In the genomic region with DNA sequence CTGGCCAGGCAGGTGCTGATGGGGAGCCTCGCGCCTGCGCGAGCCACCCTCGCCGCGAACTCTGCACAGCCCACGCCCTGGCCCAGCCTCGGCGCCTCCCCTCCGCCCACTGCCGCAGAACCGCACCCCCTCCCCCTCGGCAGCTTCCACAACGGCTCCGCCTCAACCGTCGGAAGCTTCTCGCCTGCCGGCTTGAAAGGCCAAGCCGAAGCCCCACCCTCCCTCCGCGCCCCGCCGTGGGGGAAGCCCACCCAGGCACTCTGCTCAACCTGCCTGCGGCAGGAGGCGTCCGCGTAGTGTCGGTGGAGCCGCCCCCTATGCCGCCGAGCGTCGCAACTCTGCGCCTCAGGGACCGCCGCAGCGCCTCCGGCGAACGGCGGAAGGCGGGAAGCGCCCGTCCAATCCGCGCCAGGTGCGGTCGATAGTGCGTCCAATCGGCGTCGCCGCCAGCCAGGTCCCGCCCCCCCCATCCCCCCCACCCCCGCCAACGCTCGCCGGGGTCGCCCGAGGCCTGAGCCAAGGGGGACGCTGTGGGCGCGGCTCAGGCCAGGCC, we compare ENCODE assay signal across 7 cellular contexts. TPM values are rescaled to one million over a fixed set of nuclear protein-coding genes. Genes with fewer than 3 reads are reported as not detected.
A peak's percentile ranks its signal among the peaks of the same experiment; 100 is the strongest.
DNase-seq lines count a peak whose midpoint lies in the region; TF ChIP-seq lines count a peak whose summit lies in the region.

A gene with protein sequence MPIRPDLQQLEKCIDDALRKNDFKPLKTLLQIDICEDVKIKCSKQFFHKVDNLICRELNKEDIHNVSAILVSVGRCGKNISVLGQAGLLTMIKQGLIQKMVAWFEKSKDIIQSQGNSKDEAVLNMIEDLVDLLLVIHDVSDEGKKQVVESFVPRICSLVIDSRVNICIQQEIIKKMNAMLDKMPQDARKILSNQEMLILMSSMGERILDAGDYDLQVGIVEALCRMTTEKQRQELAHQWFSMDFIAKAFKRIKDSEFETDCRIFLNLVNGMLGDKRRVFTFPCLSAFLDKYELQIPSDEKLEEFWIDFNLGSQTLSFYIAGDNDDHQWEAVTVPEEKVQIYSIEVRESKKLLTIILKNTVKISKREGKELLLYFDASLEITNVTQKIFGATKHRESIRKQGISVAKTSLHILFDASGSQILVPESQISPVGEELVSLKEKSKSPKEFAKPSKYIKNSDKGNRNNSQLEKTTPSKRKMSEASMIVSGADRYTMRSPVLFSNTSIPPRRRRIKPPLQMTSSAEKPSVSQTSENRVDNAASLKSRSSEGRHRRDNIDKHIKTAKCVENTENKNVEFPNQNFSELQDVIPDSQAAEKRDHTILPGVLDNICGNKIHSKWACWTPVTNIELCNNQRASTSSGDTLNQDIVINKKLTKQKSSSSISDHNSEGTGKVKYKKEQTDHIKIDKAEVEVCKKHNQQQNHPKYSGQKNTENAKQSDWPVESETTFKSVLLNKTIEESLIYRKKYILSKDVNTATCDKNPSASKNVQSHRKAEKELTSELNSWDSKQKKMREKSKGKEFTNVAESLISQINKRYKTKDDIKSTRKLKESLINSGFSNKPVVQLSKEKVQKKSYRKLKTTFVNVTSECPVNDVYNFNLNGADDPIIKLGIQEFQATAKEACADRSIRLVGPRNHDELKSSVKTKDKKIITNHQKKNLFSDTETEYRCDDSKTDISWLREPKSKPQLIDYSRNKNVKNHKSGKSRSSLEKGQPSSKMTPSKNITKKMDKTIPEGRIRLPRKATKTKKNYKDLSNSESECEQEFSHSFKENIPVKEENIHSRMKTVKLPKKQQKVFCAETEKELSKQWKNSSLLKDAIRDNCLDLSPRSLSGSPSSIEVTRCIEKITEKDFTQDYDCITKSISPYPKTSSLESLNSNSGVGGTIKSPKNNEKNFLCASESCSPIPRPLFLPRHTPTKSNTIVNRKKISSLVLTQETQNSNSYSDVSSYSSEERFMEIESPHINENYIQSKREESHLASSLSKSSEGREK (N-terminal part only) (minus strand): TSS at position 342 of the 553 bp plus-strand sequence. CDS start 11,224 bp downstream, outside the sequence.

- H3K36me3 Mint-ChIP-seq in T-helper 1 cell treated with Interleukin-12 subunit alpha and Interleukin-12 subunit beta and Interleukin-4 antibody, amounts not matched to agents 30 μg/mL and 1 μg/mL, for 36 hours (ENCODE audit: low read depth), result peaks cover 13% of the 10 kb centered on the region
- no peaks in the 10 kb centered on the region for H3K36me3 Mint-ChIP-seq in brain

- no peaks in the 10 kb centered on the region for H3K27me3 Mint-ChIP-seq in T-helper 1 cell treated with Interleukin-12 subunit alpha and Interleukin-12 subunit beta and Interleukin-4 antibody, amounts not matched to agents 30 μg/mL and 1 μg/mL, for 36 hours (ENCODE audit: low read depth)
- no peaks in the 10 kb centered on the region for H3K27me3 Mint-ChIP-seq in brain

- H3K36me3 ChIP-seq in HAP-1 (replicated peaks), result no peaks in the 10 kb centered on the region; the same call in 1 of the 2 replicates

- no peaks in the 10 kb centered on the region for H3K27me3 ChIP-seq in HAP-1 (ENCODE audit: low read depth)

- H3K4me1 ChIP-seq in HAP-1, result peaks cover 33% of the 10 kb centered on the region

- in situ Hi-C loops in HAP-1 (cut with MboI; ENCODE audit: low sequenced_read_pairs), result loop anchor here (25.0 kb wide), 1 partner anchor 896 kb away; a partner anchor contains a TSS

- peak within 1 kb of the TSS; percentile 74 for H3K4me3 Mint-ChIP-seq in T-helper 1 cell treated with Interleukin-12 subunit alpha and Interleukin-12 subunit beta and Interleukin-4 antibody, amounts not matched to agents 30 μg/mL and 1 μg/mL, for 36 hours
- peak within 1 kb of the TSS; percentile 59 to 86 (median 78) for H3K4me3 Mint-ChIP-seq in brain

- TF ChIP-seq CTCF in brain (conservative IDR thresholded peaks at IDR 0.05), result no peak

- H3K4me3 ChIP-seq in HAP-1, result peak within 1 kb of the TSS; percentile 42

- H3K4me1 Mint-ChIP-seq in T-helper 1 cell treated with Interleukin-12 subunit alpha and Interleukin-12 subunit beta and Interleukin-4 antibody, amounts not matched to agents 30 μg/mL and 1 μg/mL, for 36 hours (ENCODE audit: low read depth), result peaks cover 21% of the 10 kb centered on the region
- H3K4me1 Mint-ChIP-seq in brain, result peaks cover 44% of the 10 kb centered on the region

- H3K27ac Mint-ChIP-seq in T-helper 1 cell treated with Interleukin-12 subunit alpha and Interleukin-12 subunit beta and Interleukin-4 antibody, amounts not matched to agents 30 μg/mL and 1 μg/mL, for 36 hours, result no peak within 1 kb of the TSS
- peak within 1 kb of the TSS in 2 of 5 experiments; percentile 41 to 95 for H3K27ac Mint-ChIP-seq in brain

- H3K9me3 Mint-ChIP-seq in T-helper 1 cell treated with Interleukin-12 subunit alpha and Interleukin-12 subunit beta and Interleukin-4 antibody, amounts not matched to agents 30 μg/mL and 1 μg/mL, for 36 hours, result no peaks in the 10 kb centered on the region
- H3K9me3 Mint-ChIP-seq in brain, result no peaks in the 10 kb centered on the region

- no peak for DNase-seq in HAP-1 (ENCODE audit: low spot score in 2 of 2)
- peak; percentile 61 for DNase-seq in iPS-NIHi11 (ENCODE audit: low spot score)
- peak in 3 of 4 experiments; percentile 30 to 36 (median 34) for DNase-seq in stimulated activated CD4-positive, alpha-beta T cell treated with anti-CD3 and anti-CD28 coated beads, Interleukin-1b, Interleukin-23, amount 100 ng/mL, for 24 hours (ENCODE audit: low read depth in 4 of 4, low spot score in 1 of 4)
- DNase-seq in NCI-H2196 treated with DMSO at 0.1 percent for 48 hours (lab: John Stamatoyannopoulos, UW; ENCODE audit: unreplicated experiment), result no peak
- DNase-seq in middle frontal gyrus (ENCODE audit: extremely low spot score, low spot score), result no peak

- H3K9me3 ChIP-seq in HAP-1, result no peaks in the 10 kb centered on the region

RNA-seq across cellular contexts. Expression of the gene that starts here (rescaled TPM):
- polyA plus RNA-seq in brain (ENCODE audit: insufficient read depth, low read depth, low replicate concordance), result 0.22 TPM

Comparison
In these comparisons a context has a peak if more than half of its experiments do, and no peak if none do; other contexts are left out.
1. DNase-seq: peak in iPS-NIHi11 (single experiment) and stimulated activated CD4-positive, alpha-beta T cell treated with anti-CD3 and anti-CD28 coated beads, Interleukin-1b, Interleukin-23, amount 100 ng/mL, for 24 hours (3 of 4); none in HAP-1 (0 of 2), NCI-H2196 treated with DMSO at 0.1 percent for 48 hours (single experiment) and middle frontal gyrus (single experiment).